ENCODE assay signal across 28 cellular contexts in genomic region chr5:137181685-137182084, GRCh38.
"Had no signal": no experiment of that assay in that cellular context is flagged by ENCODE, and none has a peak within 500 bp of the region (broad histone marks: within the 10 kb centered on the region; RNA-seq: fewer than 3 reads in every experiment).

No MANE protein-coding gene starts in this region.

- H3K27me3 ChIP-seq: right atrium auricular region, suprapubic skin, vagina had no signal

- H3K27ac ChIP-seq: coronary artery, esophagus squamous epithelium, prostate gland, right atrium auricular region, suprapubic skin, vagina had no signal

- H3K36me3 ChIP-seq: esophagus squamous epithelium, prostate gland, right atrium auricular region, suprapubic skin, vagina had no signal

- DNase-seq: dermis blood vessel endothelial cell; effector memory CD4-positive, alpha-beta T cell; erythroblast; esophagus squamous epithelium; head of caudate nucleus; mucosa of descending colon; naive B cell; nucleus accumbens; stimulated activated CD4-positive, alpha-beta T cell treated with anti-CD3 and anti-CD28 coated beads, Interleukin-12 subunit alpha, Interleukin-12 subunit beta, amount 100 ng/mL, for 4 hours; stimulated activated CD4-positive, alpha-beta T cell treated with anti-CD3 and anti-CD28 coated beads, Interleukin-1b, Interleukin-23, amount 100 ng/mL, for 48 hours; stimulated activated CD4-positive, alpha-beta T cell treated with anti-CD3 and anti-CD28 coated beads, Interleukin-4, amount 100 ng/mL, for 1 hour; stimulated activated CD8-positive, alpha-beta memory T cell treated with anti-CD3 and anti-CD28 coated beads, Interleukin-4, amount 100 ng/mL, for 48 hours; stimulated activated naive CD4-positive, alpha-beta T cell; stimulated activated naive CD8-positive, alpha-beta T cell treated with anti-CD3 and anti-CD28 coated beads, Interleukin-15, amount 100 ng/mL, for 72 hours; trophoblast cell had no signal

- ATAC-seq: left lobe of liver; mucosa of descending colon; natural killer cell treated with Interleukin-12 subunit alpha and Interleukin-12 subunit beta and Interleukin-15 and Interleukin-18, amount 100 ng/mL, for 72 hours; sciatic nerve; stimulated activated naive CD8-positive, alpha-beta T cell treated with anti-CD3 and anti-CD28 coated beads, Interleukin-15, amount 100 ng/mL, for 72 hours had no signal

- H3K4me1 ChIP-seq: esophagus squamous epithelium, prostate gland, suprapubic skin, vagina had no signal

- H3K4me3 ChIP-seq: coronary artery, esophagus squamous epithelium, lung, mucosa of descending colon, prostate gland, right atrium auricular region, smooth muscle cell, suprapubic skin, vagina had no signal

- H3K4me2 ChIP-seq: smooth muscle cell had no signal

- FAIRE-seq: endometrium, frontal cortex, keratinocyte had no signal
